Comparison of ENCODE assay signal across 11 cellular contexts in genomic region chr6:1131285-1132079, GRCh38.
DNase-seq lines count a peak whose midpoint lies in the region; ATAC-seq, FAIRE-seq and TF ChIP-seq lines count a peak whose summit lies in the region.
"Had no signal": no experiment of that assay in that cellular context is flagged by ENCODE, and none has a peak within 500 bp of the region (broad histone marks: within the 10 kb centered on the region; RNA-seq: fewer than 3 reads in every experiment).

No MANE protein-coding gene starts in this region.

- WGBS in psoas muscle, 3 donors: 38 to 47% (median 42%) methylated on average over 9 of the region's 9 CpGs

- peak in 3 of 4 donors; percentile 27 to 58 (median 37) for ATAC-seq in psoas muscle
- no peak for ATAC-seq in GM18519 (IDR thresholded peaks at IDR 0.05; ENCODE audit: low FRiP score, unreplicated experiment)
- ATAC-seq: naive thymus-derived CD4-positive, alpha-beta T cell had no signal

- DNase-seq in COLO829 (ENCODE audit: low spot score): peak; percentile 90
- DNase-seq in RKO (ENCODE audit: low spot score): peak; percentile 30
- DNase-seq in fibroblast of the conjunctiva (ENCODE audit: low read depth): peak; percentile 10
- no peak for DNase-seq in psoas muscle
- DNase-seq in H54 (ENCODE audit: insufficient read length, low spot score): no peak
- DNase-seq in NCI-H82 (lab: John Stamatoyannopoulos, UW): no peak
- DNase-seq in activated CD8-positive, alpha-beta memory T cell treated with anti-CD3 and anti-CD28 coated beads for 24 hours: no peak
- DNase-seq: DND-41; Kasumi-1; naive thymus-derived CD4-positive, alpha-beta T cell had no signal

- no peak for TF ChIP-seq POLR2A in H54 (IDR thresholded peaks at IDR 0.05; ENCODE audit: low read depth, low read length)

- no peaks in the 10 kb centered on the region for H3K4me1 ChIP-seq in psoas muscle

- intact Hi-C loops in psoas muscle (cut with DNase I): no loop called here

- no peak for TF ChIP-seq CTCF in psoas muscle (IDR thresholded peaks at IDR 0.05)

- FAIRE-seq in H54 (lab: Jason Lieb, UNC): no peak

- H3K36me3 ChIP-seq in psoas muscle (ENCODE audit: insufficient read depth in 1 of 2, low read depth in 1 of 2): no peaks in the 10 kb centered on the region

- H3K9me3 ChIP-seq in psoas muscle: no peaks in the 10 kb centered on the region

- no peak overlapping the region for H3K4me3 ChIP-seq in psoas muscle

- no peaks in the 10 kb centered on the region for H3K27me3 ChIP-seq in psoas muscle (ENCODE audit: insufficient read depth in 3 of 3, low read length in 2 of 3)

- H3K27ac ChIP-seq in psoas muscle: peak overlapping the region; percentile 20

Comparison
In these comparisons a context has a peak if more than half of its experiments do, and no peak if none do; other contexts are left out.
1. DNase-seq: peak in COLO829 (single experiment), RKO (single experiment) and fibroblast of the conjunctiva (single experiment); none in psoas muscle (0 of 2), H54 (single experiment), NCI-H82 (single experiment) and activated CD8-positive, alpha-beta memory T cell treated with anti-CD3 and anti-CD28 coated beads for 24 hours (single experiment).